ENCODE assay signal across 2 cellular contexts in genomic region chr9:123267481-123268239, GRCh38.
TF ChIP-seq lines count a peak whose summit lies in the region.

No MANE protein-coding gene starts in this region.

TF ChIP-seq in K562, 482 proteins besides CTCF, POLR2A, EP300 and RAD21 (continued from another document and continues in another):
- TF ChIP-seq UBTF (IDR thresholded peaks at IDR 0.05; ENCODE audit: borderline replicate concordance in 1 of 2, low read depth in 2 of 2, low read length in 2 of 2): peak in 1 of 2 experiments; percentile 25; a peak in 1 of 4 replicates
- no peak for TF ChIP-seq NR4A1 (CRISPR knock-in tag; IDR thresholded peaks at IDR 0.05)
- no peak for TF ChIP-seq NR4A1 (tag; IDR thresholded peaks at IDR 0.05)
- TF ChIP-seq ARID1B (IDR thresholded peaks at IDR 0.05): 0 out of 2 replicates have a peak, but pooled peaks have one; percentile 5
- TF ChIP-seq ZBTB33 (CRISPR knock-in tag; IDR thresholded peaks at IDR 0.05): no peak
- 0 out of 2 replicates have a peak, but pooled peaks have one; percentile 16 for TF ChIP-seq KAT7 (CRISPR knock-in tag; IDR thresholded peaks at IDR 0.05; ENCODE audit: borderline replicate concordance)
- peak; percentile 12 for TF ChIP-seq KDM5B (IDR thresholded peaks at IDR 0.05; ENCODE audit: insufficient replicate concordance, low read depth, low read length)
- TF ChIP-seq DPF2 (IDR thresholded peaks at IDR 0.05): no peak
- peak; percentile 42; the same call in 1 of the 2 replicates for TF ChIP-seq ZBTB7A (IDR thresholded peaks at IDR 0.05; ENCODE audit: borderline replicate concordance, control insufficient read depth, low read depth, low read length)
- TF ChIP-seq, protein P1, sequence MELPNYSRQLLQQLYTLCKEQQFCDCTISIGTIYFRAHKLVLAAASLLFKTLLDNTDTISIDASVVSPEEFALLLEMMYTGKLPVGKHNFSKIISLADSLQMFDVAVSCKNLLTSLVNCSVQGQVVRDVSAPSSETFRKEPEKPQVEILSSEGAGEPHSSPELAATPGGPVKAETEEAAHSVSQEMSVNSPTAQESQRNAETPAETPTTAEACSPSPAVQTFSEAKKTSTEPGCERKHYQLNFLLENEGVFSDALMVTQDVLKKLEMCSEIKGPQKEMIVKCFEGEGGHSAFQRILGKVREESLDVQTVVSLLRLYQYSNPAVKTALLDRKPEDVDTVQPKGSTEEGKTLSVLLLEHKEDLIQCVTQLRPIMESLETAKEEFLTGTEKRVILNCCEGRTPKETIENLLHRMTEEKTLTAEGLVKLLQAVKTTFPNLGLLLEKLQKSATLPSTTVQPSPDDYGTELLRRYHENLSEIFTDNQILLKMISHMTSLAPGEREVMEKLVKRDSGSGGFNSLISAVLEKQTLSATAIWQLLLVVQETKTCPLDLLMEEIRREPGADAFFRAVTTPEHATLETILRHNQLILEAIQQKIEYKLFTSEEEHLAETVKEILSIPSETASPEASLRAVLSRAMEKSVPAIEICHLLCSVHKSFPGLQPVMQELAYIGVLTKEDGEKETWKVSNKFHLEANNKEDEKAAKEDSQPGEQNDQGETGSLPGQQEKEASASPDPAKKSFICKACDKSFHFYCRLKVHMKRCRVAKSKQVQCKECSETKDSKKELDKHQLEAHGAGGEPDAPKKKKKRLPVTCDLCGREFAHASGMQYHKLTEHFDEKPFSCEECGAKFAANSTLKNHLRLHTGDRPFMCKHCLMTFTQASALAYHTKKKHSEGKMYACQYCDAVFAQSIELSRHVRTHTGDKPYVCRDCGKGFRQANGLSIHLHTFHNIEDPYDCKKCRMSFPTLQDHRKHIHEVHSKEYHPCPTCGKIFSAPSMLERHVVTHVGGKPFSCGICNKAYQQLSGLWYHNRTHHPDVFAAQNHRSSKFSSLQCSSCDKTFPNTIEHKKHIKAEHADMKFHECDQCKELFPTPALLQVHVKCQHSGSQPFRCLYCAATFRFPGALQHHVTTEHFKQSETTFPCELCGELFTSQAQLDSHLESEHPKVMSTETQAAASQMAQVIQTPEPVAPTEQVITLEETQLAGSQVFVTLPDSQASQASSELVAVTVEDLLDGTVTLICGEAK (IDR thresholded peaks at IDR 0.05): 0 out of 2 replicates have a peak, but pooled peaks have one; percentile 42
- TF ChIP-seq, protein P1 (CRISPR knock-in tag; IDR thresholded peaks at IDR 0.05): no peak

TF ChIP-seq in liver, 16 proteins besides CTCF, POLR2A, EP300 and RAD21 (continued from another document):
- TF ChIP-seq, protein P2, sequence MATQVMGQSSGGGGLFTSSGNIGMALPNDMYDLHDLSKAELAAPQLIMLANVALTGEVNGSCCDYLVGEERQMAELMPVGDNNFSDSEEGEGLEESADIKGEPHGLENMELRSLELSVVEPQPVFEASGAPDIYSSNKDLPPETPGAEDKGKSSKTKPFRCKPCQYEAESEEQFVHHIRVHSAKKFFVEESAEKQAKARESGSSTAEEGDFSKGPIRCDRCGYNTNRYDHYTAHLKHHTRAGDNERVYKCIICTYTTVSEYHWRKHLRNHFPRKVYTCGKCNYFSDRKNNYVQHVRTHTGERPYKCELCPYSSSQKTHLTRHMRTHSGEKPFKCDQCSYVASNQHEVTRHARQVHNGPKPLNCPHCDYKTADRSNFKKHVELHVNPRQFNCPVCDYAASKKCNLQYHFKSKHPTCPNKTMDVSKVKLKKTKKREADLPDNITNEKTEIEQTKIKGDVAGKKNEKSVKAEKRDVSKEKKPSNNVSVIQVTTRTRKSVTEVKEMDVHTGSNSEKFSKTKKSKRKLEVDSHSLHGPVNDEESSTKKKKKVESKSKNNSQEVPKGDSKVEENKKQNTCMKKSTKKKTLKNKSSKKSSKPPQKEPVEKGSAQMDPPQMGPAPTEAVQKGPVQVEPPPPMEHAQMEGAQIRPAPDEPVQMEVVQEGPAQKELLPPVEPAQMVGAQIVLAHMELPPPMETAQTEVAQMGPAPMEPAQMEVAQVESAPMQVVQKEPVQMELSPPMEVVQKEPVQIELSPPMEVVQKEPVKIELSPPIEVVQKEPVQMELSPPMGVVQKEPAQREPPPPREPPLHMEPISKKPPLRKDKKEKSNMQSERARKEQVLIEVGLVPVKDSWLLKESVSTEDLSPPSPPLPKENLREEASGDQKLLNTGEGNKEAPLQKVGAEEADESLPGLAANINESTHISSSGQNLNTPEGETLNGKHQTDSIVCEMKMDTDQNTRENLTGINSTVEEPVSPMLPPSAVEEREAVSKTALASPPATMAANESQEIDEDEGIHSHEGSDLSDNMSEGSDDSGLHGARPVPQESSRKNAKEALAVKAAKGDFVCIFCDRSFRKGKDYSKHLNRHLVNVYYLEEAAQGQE (IDR thresholded peaks at IDR 0.05): no peak
- TF ChIP-seq FOXA2 (IDR thresholded peaks at IDR 0.05) (no peak), ZBTB33 (IDR thresholded peaks at IDR 0.05) (no peak), MAX (IDR thresholded peaks at IDR 0.05) (no peak), SP1 (IDR thresholded peaks at IDR 0.05) (no peak), TAF1 (conservative IDR thresholded peaks at IDR 0.05) (no peak), FOXA1 (IDR thresholded peaks at IDR 0.05) (no peak), HNF4A (conservative IDR thresholded peaks at IDR 0.05) (no peak)
- TF ChIP-seq, protein P3, sequence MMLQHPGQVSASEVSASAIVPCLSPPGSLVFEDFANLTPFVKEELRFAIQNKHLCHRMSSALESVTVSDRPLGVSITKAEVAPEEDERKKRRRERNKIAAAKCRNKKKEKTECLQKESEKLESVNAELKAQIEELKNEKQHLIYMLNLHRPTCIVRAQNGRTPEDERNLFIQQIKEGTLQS (IDR thresholded peaks at IDR 0.05): no peak
